In genomic region chr5:142833517-142834446, GRCh38 we compare ENCODE assay signal across 22 cellular contexts.
A peak's percentile ranks its signal among the peaks of the same experiment; 100 is the strongest.
DNase-seq lines count a peak whose midpoint lies in the region; ATAC-seq, FAIRE-seq and TF ChIP-seq lines count a peak whose summit lies in the region.
"Had no signal": no experiment of that assay in that cellular context is flagged by ENCODE, and none has a peak within 500 bp of the region (broad histone marks: within the 10 kb centered on the region; RNA-seq: fewer than 3 reads in every experiment).

No MANE protein-coding gene starts in this region.

- no peak for FAIRE-seq in K562 (lab: Jason Lieb, UNC)
- FAIRE-seq: A204.1, GM12892, GM18507 had no signal

- no peaks in the 10 kb centered on the region for H4K20me1 ChIP-seq in K562 (replicated peaks; ENCODE audit: control insufficient read depth, insufficient read depth, low read length)

- in situ Hi-C loops in K562 (cut with MboI), result no loop called here

- peaks cover 97% of the 10 kb centered on the region for H3K4me1 Mint-ChIP-seq in Calu3 (ENCODE audit: low read depth, unreplicated experiment)
- H3K4me1 Mint-ChIP-seq in stimulated activated naive B cell treated with anti-CD40 and anti-IgM and Interleukin-4, amounts not matched to agents 10 μg/mL and 1 μg/mL and 100 μg/mL, for 72 hours, result peaks cover 8 to 14% of the 10 kb centered on the region in 2 donors
- peaks cover 36% of the 10 kb centered on the region for H3K4me1 Mint-ChIP-seq in activated T-helper 2 cell treated with anti-CD3 and anti-CD28 coated beads, Interferon-gamma antibody, Interleukin-2, Interleukin-4, amounts not matched to agents 10 μg/mL and 5 μg/mL and 100 μg/mL, durations not matched to agents 14 hours and 24 hours and 36 hours (ENCODE audit: low read depth)

- no peak overlapping the region for H3K27ac ChIP-seq in K562 (ENCODE audit: extremely low read depth, low read depth, low read length)
- no peak overlapping the region for H3K27ac ChIP-seq in mesenchymal stem cell (ENCODE audit: low read length, poor library complexity, severe bottlenecking)
- H3K27ac ChIP-seq: HL-60 had no signal

- no peak overlapping the region for H2BK5ac ChIP-seq in mesenchymal stem cell (ENCODE audit: low read depth, low read length, poor library complexity, severe bottlenecking)

- DNase-seq in Calu3, result no peak
- DNase-seq in K562 (ENCODE audit: extremely low read depth in 1 of 4, low spot score in 3 of 4), result no peak
- no peak for DNase-seq in mesenchymal stem cell
- no peak for DNase-seq in stimulated activated naive B cell treated with anti-CD40 and anti-IgM and Interleukin-4, amounts not matched to agents 10 μg/mL and 1 μg/mL and 100 μg/mL, for 72 hours
- no peak for DNase-seq in NCI-H1436 (lab: John Stamatoyannopoulos, UW)
- no peak for DNase-seq in stimulated activated naive CD4-positive, alpha-beta T cell treated with Interleukin-2 at 50 U/mL for 16 hours (lab: John Stamatoyannopoulos, UW)
- no peak for DNase-seq in putamen (ENCODE audit: low spot score)
- no peak for DNase-seq in activated T-helper 2 cell treated with anti-CD3 and anti-CD28 coated beads, Interferon-gamma antibody, Interleukin-2, Interleukin-4, amounts not matched to agents 10 μg/mL and 5 μg/mL and 100 μg/mL, durations not matched to agents 14 hours and 24 hours and 36 hours (ENCODE audit: low spot score)
- DNase-seq: BE2C, DMS 273 treated with DMSO at 0.1 percent for 48 hours, GOT3, HCEC 1CT, Kasumi-1, NCI-H1417, NCI-H187, NCI-H446, NCI-H526 treated with DMSO at 0.1 percent for 48 hours, Right ventricle myocardium superior had no signal

- CTCF ChIA-PET in Calu3 (lab: Charles Lee) (interaction anchor here (0.6 to 1.2 kb wide), 3 partner anchors 10 to 13 kb away, joined by 3 to 7 read pairs (median 5); no protein-coding TSS in a partner anchor), K562 (lab: Yijun Ruan, JAX; ENCODE audit: low intra/inter-chr PET ratio) (interaction anchor here (0.6 kb wide), 1 partner anchor 1484 kb away, joined by 4 read pairs; the partner anchor contains the start of gene PCDHGB1)

- peak overlapping the region; percentile 11 for H2AK5ac ChIP-seq in mesenchymal stem cell (ENCODE audit: low read length, severe bottlenecking)

- peak overlapping the region; percentile 75 for H3K27ac Mint-ChIP-seq in Calu3 (ENCODE audit: unreplicated experiment)
- peak overlapping the region; percentile 20 for H3K27ac Mint-ChIP-seq in stimulated activated naive B cell treated with anti-CD40 and anti-IgM and Interleukin-4, amounts not matched to agents 10 μg/mL and 1 μg/mL and 100 μg/mL, for 72 hours
- no peak overlapping the region for H3K27ac Mint-ChIP-seq in activated T-helper 2 cell treated with anti-CD3 and anti-CD28 coated beads, Interferon-gamma antibody, Interleukin-2, Interleukin-4, amounts not matched to agents 10 μg/mL and 5 μg/mL and 100 μg/mL, durations not matched to agents 14 hours and 24 hours and 36 hours

- TF ChIP-seq EP300 in K562 (IDR thresholded peaks at IDR 0.05; ENCODE audit: low read length), result no peak

- no peak overlapping the region for H3K4ac ChIP-seq in mesenchymal stem cell (ENCODE audit: low read depth in 1 of 2, low read length in 2 of 2)

- no peak for TF ChIP-seq POLR2A in K562 (conservative IDR thresholded peaks at IDR 0.05)

- H3K36me3 Mint-ChIP-seq in Calu3 (ENCODE audit: insufficient read depth, unreplicated experiment), result peaks cover 13% of the 10 kb centered on the region
- no peaks in the 10 kb centered on the region for H3K36me3 Mint-ChIP-seq in stimulated activated naive B cell treated with anti-CD40 and anti-IgM and Interleukin-4, amounts not matched to agents 10 μg/mL and 1 μg/mL and 100 μg/mL, for 72 hours
- H3K36me3 Mint-ChIP-seq in activated T-helper 2 cell treated with anti-CD3 and anti-CD28 coated beads, Interferon-gamma antibody, Interleukin-2, Interleukin-4, amounts not matched to agents 10 μg/mL and 5 μg/mL and 100 μg/mL, durations not matched to agents 14 hours and 24 hours and 36 hours (ENCODE audit: low read depth), result peaks cover 5% of the 10 kb centered on the region

- H3K4me3 Mint-ChIP-seq in Calu3 (ENCODE audit: low read depth, unreplicated experiment), result no peak overlapping the region
- no peak overlapping the region for H3K4me3 Mint-ChIP-seq in stimulated activated naive B cell treated with anti-CD40 and anti-IgM and Interleukin-4, amounts not matched to agents 10 μg/mL and 1 μg/mL and 100 μg/mL, for 72 hours
- no peak overlapping the region for H3K4me3 Mint-ChIP-seq in activated T-helper 2 cell treated with anti-CD3 and anti-CD28 coated beads, Interferon-gamma antibody, Interleukin-2, Interleukin-4, amounts not matched to agents 10 μg/mL and 5 μg/mL and 100 μg/mL, durations not matched to agents 14 hours and 24 hours and 36 hours (ENCODE audit: low read depth)

- H3K9me3 Mint-ChIP-seq in Calu3 (ENCODE audit: low read depth, unreplicated experiment), result peaks cover 4% of the 10 kb centered on the region
- H3K9me3 Mint-ChIP-seq in stimulated activated naive B cell treated with anti-CD40 and anti-IgM and Interleukin-4, amounts not matched to agents 10 μg/mL and 1 μg/mL and 100 μg/mL, for 72 hours, result no peaks in the 10 kb centered on the region
- no peaks in the 10 kb centered on the region for H3K9me3 Mint-ChIP-seq in activated T-helper 2 cell treated with anti-CD3 and anti-CD28 coated beads, Interferon-gamma antibody, Interleukin-2, Interleukin-4, amounts not matched to agents 10 μg/mL and 5 μg/mL and 100 μg/mL, durations not matched to agents 14 hours and 24 hours and 36 hours

- TF ChIP-seq RAD21 in K562 (CRISPR knock-in tag; conservative IDR thresholded peaks at IDR 0.05 in 1 of 2, IDR thresholded peaks at IDR 0.05 in 1 of 2), result no peak

- H3K4me2 ChIP-seq in K562 (ENCODE audit: insufficient read depth, low read length), result no peak overlapping the region
- no peak overlapping the region for H3K4me2 ChIP-seq in mesenchymal stem cell (ENCODE audit: low read length, poor library complexity, severe bottlenecking)

- H3K36me3 ChIP-seq in K562 (ENCODE audit: control insufficient read depth, insufficient read depth, low read length) (no peaks in the 10 kb centered on the region), mesenchymal stem cell (ENCODE audit: control insufficient read depth in 1 of 2, insufficient read depth in 2 of 2, low read depth in 1 of 2, low read length in 2 of 2) (no peaks in the 10 kb centered on the region)
- H3K36me3 ChIP-seq: BE2C had no signal

- H3K79me2 ChIP-seq in K562 (ENCODE audit: control insufficient read depth, insufficient read depth, low read length), result no peaks in the 10 kb centered on the region

- POLR2A ChIA-PET in K562 (lab: Yijun Ruan, JAX), result no interaction called here

- H3K27me3 ChIP-seq in K562 (ENCODE audit: control insufficient read depth in 2 of 2, insufficient read depth in 2 of 2, low read length in 2 of 2), result peaks cover 1% of the 10 kb centered on the region in 2 experiments; a peak in 1 of 5 replicates
- no peaks in the 10 kb centered on the region for H3K27me3 ChIP-seq in mesenchymal stem cell (ENCODE audit: control insufficient read depth in 1 of 2, insufficient read depth in 1 of 2, low read length in 2 of 2)
- H3K27me3 ChIP-seq: BE2C had no signal

- WGBS in K562 (ENCODE audit: insufficient coverage, low coverage, missing lambda C conversion rate), result 5% methylated on average over 7 of the region's 7 CpGs
- WGBS in mesenchymal stem cell, result 99% methylated on average over 6 of the region's 7 CpGs

- no peak overlapping the region for H4K8ac ChIP-seq in mesenchymal stem cell (ENCODE audit: low read length)

- H3K23ac ChIP-seq in mesenchymal stem cell (ENCODE audit: low read length in 2 of 2), result no peak overlapping the region

- H2BK120ac ChIP-seq in mesenchymal stem cell (ENCODE audit: low read depth, low read length), result no peak overlapping the region

- BruUV-seq in Calu3 (replicated peaks; lab: Mats Ljungman, UMichigan), result no TSS peak
- no TSS peak for BruUV-seq in K562 (replicated peaks; lab: Mats Ljungman, UMichigan)

- H3K4me1 ChIP-seq in K562 (replicated peaks in 1 of 2; ENCODE audit: control insufficient read depth in 2 of 2, insufficient read depth in 2 of 2, low read length in 2 of 2), result no peaks in the 10 kb centered on the region; a peak in 1 of 5 replicates
- peaks cover 8% of the 10 kb centered on the region for H3K4me1 ChIP-seq in mesenchymal stem cell (ENCODE audit: control insufficient read depth, insufficient read depth, low read depth, low read length)

- H2BK15ac ChIP-seq in mesenchymal stem cell (ENCODE audit: low read depth, poor library complexity, severe bottlenecking), result no peak overlapping the region

- H3K14ac ChIP-seq in mesenchymal stem cell (ENCODE audit: low read length in 2 of 2), result no peak overlapping the region

- no peak overlapping the region for H2BK12ac ChIP-seq in mesenchymal stem cell (ENCODE audit: low read length in 2 of 2)

- H3K4me3 ChIP-seq in K562 (no peak overlapping the region), mesenchymal stem cell (ENCODE audit: insufficient read depth in 1 of 2, low read depth in 1 of 2, low read length in 2 of 2) (no peak overlapping the region)

- no peak for ATAC-seq in K562
- ATAC-seq in stimulated activated naive B cell treated with anti-CD40 and anti-IgM and Interleukin-4, amounts not matched to agents 10 μg/mL and 1 μg/mL and 100 μg/mL, for 72 hours (replicated peaks), result no peak

- H3K18ac ChIP-seq in mesenchymal stem cell (ENCODE audit: low read depth in 1 of 2, low read length in 2 of 2), result no peak overlapping the region

- intact Hi-C loops in Calu3 (cut with micrococcal nuclease; ENCODE audit: unreplicated experiment) (no loop called here), K562 (cut with micrococcal nuclease) (no loop called here)
- intact Hi-C loops in activated T-helper 2 cell treated with anti-CD3 and anti-CD28 coated beads, Interferon-gamma antibody, Interleukin-2, Interleukin-4, amounts not matched to agents 10 μg/mL and 5 μg/mL and 100 μg/mL, durations not matched to agents 14 hours and 24 hours and 36 hours (cut with micrococcal nuclease), result no loop called here

- H3K27me3 Mint-ChIP-seq in Calu3 (ENCODE audit: unreplicated experiment), result no peaks in the 10 kb centered on the region
- no peaks in the 10 kb centered on the region for H3K27me3 Mint-ChIP-seq in stimulated activated naive B cell treated with anti-CD40 and anti-IgM and Interleukin-4, amounts not matched to agents 10 μg/mL and 1 μg/mL and 100 μg/mL, for 72 hours
- H3K27me3 Mint-ChIP-seq in activated T-helper 2 cell treated with anti-CD3 and anti-CD28 coated beads, Interferon-gamma antibody, Interleukin-2, Interleukin-4, amounts not matched to agents 10 μg/mL and 5 μg/mL and 100 μg/mL, durations not matched to agents 14 hours and 24 hours and 36 hours (ENCODE audit: low read depth), result no peaks in the 10 kb centered on the region

- no peak overlapping the region for H3K9ac ChIP-seq in K562 (ENCODE audit: insufficient read depth in 1 of 2, low read depth in 2 of 2, low read length in 2 of 2)
- H3K9ac ChIP-seq in mesenchymal stem cell (ENCODE audit: low read length), result no peak overlapping the region

- H2AFZ ChIP-seq in K562 (ENCODE audit: low read depth, low read length), result no peak overlapping the region
- H2AFZ ChIP-seq in mesenchymal stem cell (ENCODE audit: low read depth, low read length), result no peak overlapping the region

- peaks cover 35% of the 10 kb centered on the region for H3K79me1 ChIP-seq in mesenchymal stem cell (replicated peaks; ENCODE audit: low read length, poor library complexity, severe bottlenecking)

- no peaks in the 10 kb centered on the region for H3K9me3 ChIP-seq in K562 (replicated peaks; ENCODE audit: control insufficient read depth, insufficient read depth, low read depth, low read length)
- H3K9me3 ChIP-seq in mesenchymal stem cell (ENCODE audit: control insufficient read depth, low read length), result no peaks in the 10 kb centered on the region
- H3K9me3 ChIP-seq: BE2C had no signal

- TF ChIP-seq CTCF in Calu3 (IDR thresholded peaks at IDR 0.05; ENCODE audit: unreplicated experiment), result no peak
- no peak for TF ChIP-seq CTCF in K562 (IDR thresholded peaks at IDR 0.05 in 2 of 3, conservative IDR thresholded peaks at IDR 0.05 in 1 of 3; ENCODE audit: insufficient read depth in 2 of 3, low read depth in 1 of 3, low read length in 3 of 3)

- H3K9me1 ChIP-seq in K562 (ENCODE audit: control insufficient read depth, insufficient read depth, low read length), result no peaks in the 10 kb centered on the region

- H4K91ac ChIP-seq in mesenchymal stem cell (ENCODE audit: low read length), result no peak overlapping the region
